ENCODE assay signal across 31 cellular contexts in the genomic region with DNA sequence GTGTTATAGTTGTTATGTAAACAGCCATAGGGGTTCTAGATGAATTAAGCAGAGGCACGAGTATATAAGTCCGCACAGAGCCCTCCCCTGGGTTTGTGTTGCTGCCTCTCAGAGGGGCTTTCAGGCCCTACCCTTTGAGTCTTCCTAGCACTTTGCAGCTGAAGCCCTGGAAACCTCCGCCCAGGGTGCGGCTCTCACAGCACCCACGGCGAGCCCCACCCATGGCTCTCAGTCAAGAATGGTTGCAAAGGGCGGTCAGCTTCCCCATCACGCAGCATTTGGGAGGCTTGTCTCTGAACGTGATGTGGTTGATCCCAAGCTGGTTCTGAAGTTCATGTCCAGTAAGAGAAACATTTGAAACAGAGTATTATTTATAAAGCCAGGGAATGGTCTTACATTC.
"Had no signal": no experiment of that assay in that cellular context is flagged by ENCODE, and none has a peak within 500 bp of the region (broad histone marks: within the 10 kb centered on the region; RNA-seq: fewer than 3 reads in every experiment).

No MANE protein-coding gene starts in this region.

- H3K27ac Mint-ChIP-seq: activated naive CD4-positive, alpha-beta T cell treated with anti-CD3 and anti-CD28 coated beads for 36 hours; activated naive CD4-positive, alpha-beta T cell treated with anti-CD3 and anti-CD28 coated beads, Interleukin-2, amount 50 U/mL, for 72 hours had no signal

- H3K4me3 Mint-ChIP-seq: activated CD4-positive, alpha-beta memory T cell treated with anti-CD3 and anti-CD28 coated beads, Interleukin-2, amount 10 ng/mL, durations not matched to agents 7 days and 5 days; activated CD8-positive, alpha-beta memory T cell treated with anti-CD3 and anti-CD28 coated beads, Interleukin-2, amount 10 ng/mL, durations not matched to agents 7 days and 5 days; activated naive CD4-positive, alpha-beta T cell treated with anti-CD3 and anti-CD28 coated beads for 36 hours had no signal

- H3K36me3 Mint-ChIP-seq: activated CD8-positive, alpha-beta memory T cell treated with anti-CD3 and anti-CD28 coated beads, Interleukin-2, amount 10 ng/mL, durations not matched to agents 7 days and 5 days; activated naive CD4-positive, alpha-beta T cell treated with anti-CD3 and anti-CD28 coated beads, Interleukin-2, amount 50 U/mL, for 72 hours had no signal

- H3K9me3 Mint-ChIP-seq: activated CD4-positive, alpha-beta memory T cell treated with anti-CD3 and anti-CD28 coated beads, Interleukin-2, amount 10 ng/mL, durations not matched to agents 7 days and 5 days; activated naive CD4-positive, alpha-beta T cell treated with anti-CD3 and anti-CD28 coated beads for 36 hours; activated naive CD4-positive, alpha-beta T cell treated with anti-CD3 and anti-CD28 coated beads, Interleukin-2, amount 50 U/mL, for 72 hours had no signal

- DNase-seq: activated CD4-positive, alpha-beta memory T cell treated with anti-CD3 and anti-CD28 coated beads, Interleukin-2, amount 10 ng/mL, durations not matched to agents 7 days and 5 days; activated CD4-positive, alpha-beta T cell treated with anti-CD3 and anti-CD28 coated beads for 1 hour; activated CD4-positive, alpha-beta T cell treated with anti-CD3 and anti-CD28 coated beads for 48 hours; activated CD4-positive, CD25-positive, alpha-beta regulatory T cell; activated CD8-positive, alpha-beta memory T cell treated with anti-CD3 and anti-CD28 coated beads for 24 hours; activated CD8-positive, alpha-beta memory T cell treated with anti-CD3 and anti-CD28 coated beads, Interleukin-2, amount 10 ng/mL, durations not matched to agents 7 days and 5 days; activated CD8-positive, alpha-beta memory T cell treated with anti-CD3 and anti-CD28 coated beads, Interleukin-2, amount 50 U/mL, for 48 hours; activated gamma-delta T cell treated with Interleukin-2 at 50 U/mL for 16 hours; activated naive CD4-positive, alpha-beta T cell treated with anti-CD3 and anti-CD28 coated beads for 36 hours; activated T-cell treated with anti-CD3 and anti-CD28 coated beads, Interleukin-2, amount 50 U/mL, for 48 hours; adrenal gland; body of pancreas; Kasumi-1; KG1; MM.1S; MV-4-11; NCI-H1092; NCI-H1436 treated with DMSO at 0.1 percent for 48 hours; NCI-H1694 treated with DMSO at 0.1 percent for 48 hours; NCI-H2029; NCI-H345; NCI-H524 treated with DMSO at 0.1 percent for 48 hours; NK-92 treated with Interleukin-12 subunit alpha and Interleukin-12 subunit beta, amount 100 ng/mL, for 24 hours; PC-3; SIG-M5; SW 1271; T-helper 9 cell; WERI-Rb-1 had no signal

- ATAC-seq: activated CD8-positive, alpha-beta memory T cell treated with anti-CD3 and anti-CD28 coated beads, Interleukin-2, amount 10 ng/mL, durations not matched to agents 7 days and 5 days; activated naive CD4-positive, alpha-beta T cell treated with anti-CD3 and anti-CD28 coated beads, Interleukin-2, amount 50 U/mL, for 72 hours; body of pancreas; PC-3; Right ventricle myocardium inferior; SK-N-SH treated with all-trans-retinoic acid at 6 μM for 48 hours had no signal
